ENCODE assay signal across 26 cellular contexts in the genomic region with DNA sequence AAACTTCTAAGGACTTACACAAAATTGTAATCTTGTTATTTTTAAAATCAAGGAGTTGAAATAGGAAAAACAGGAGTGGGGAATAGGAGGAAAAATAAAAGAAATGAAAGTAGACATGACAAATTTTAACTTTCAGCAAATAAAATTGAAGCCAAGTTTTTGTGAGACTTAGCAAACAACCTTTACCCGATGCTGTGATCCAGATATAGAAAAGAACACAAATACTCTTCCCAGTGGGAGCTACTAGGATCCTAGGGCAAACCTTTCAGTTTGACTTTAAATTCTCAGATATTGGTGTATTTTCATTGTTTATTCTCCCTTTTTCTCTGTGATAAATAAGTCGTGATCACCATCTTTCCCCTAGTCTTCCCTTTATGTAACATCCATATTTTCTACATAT.
DNase-seq lines count a peak whose midpoint lies in the region; ATAC-seq, FAIRE-seq and TF ChIP-seq lines count a peak whose summit lies in the region.
"Had no signal": no experiment of that assay in that cellular context is flagged by ENCODE, and none has a peak within 500 bp of the region (broad histone marks: within the 10 kb centered on the region; RNA-seq: fewer than 3 reads in every experiment).

No MANE protein-coding gene starts in this region.

- H3K4me1 ChIP-seq in GM23248 (ENCODE audit: insufficient read depth) (peaks cover 42% of the 10 kb centered on the region), osteoblast (ENCODE audit: insufficient read depth, low read length) (peaks cover 14% of the 10 kb centered on the region)
- H3K4me1 ChIP-seq: BE2C, BLaER1 had no signal

- H3K27me3 Mint-ChIP-seq in T-helper 2 cell treated with Interferon-gamma antibody and Interleukin-4, amounts not matched to agents 5 μg/mL and 100 μg/mL, for 36 hours (ENCODE audit: low read depth), result no peaks in the 10 kb centered on the region
- H3K27me3 Mint-ChIP-seq: CD4-positive, CD25-positive, alpha-beta regulatory T cell had no signal

- H3K9ac ChIP-seq in GM23248, result no peak overlapping the region
- H3K9ac ChIP-seq: BLaER1 had no signal

- H4K20me1 ChIP-seq in GM23248 (ENCODE audit: insufficient read depth), result no peaks in the 10 kb centered on the region
- no peaks in the 10 kb centered on the region for H4K20me1 ChIP-seq in osteoblast (ENCODE audit: insufficient read depth, low read length)
- H4K20me1 ChIP-seq: BLaER1 had no signal

- H3K9me3 Mint-ChIP-seq in T-helper 2 cell treated with Interferon-gamma antibody and Interleukin-4, amounts not matched to agents 5 μg/mL and 100 μg/mL, for 36 hours, result peaks cover 6% of the 10 kb centered on the region

- no peak overlapping the region for H3K27ac Mint-ChIP-seq in T-helper 2 cell treated with Interferon-gamma antibody and Interleukin-4, amounts not matched to agents 5 μg/mL and 100 μg/mL, for 36 hours
- H3K27ac Mint-ChIP-seq: CD14-positive monocyte; CD4-positive, alpha-beta memory T cell; CD4-positive, CD25-positive, alpha-beta regulatory T cell; CD8-positive, alpha-beta memory T cell had no signal

- no peak overlapping the region for H3K4me3 ChIP-seq in GM23248
- no peak overlapping the region for H3K4me3 ChIP-seq in osteoblast (ENCODE audit: insufficient read depth, low read length)
- H3K4me3 ChIP-seq: BLaER1 had no signal

- H2AFZ ChIP-seq in GM23248 (peak overlapping the region; percentile 16; the same call in 1 of the 2 replicates), osteoblast (ENCODE audit: low read length) (peak overlapping the region; percentile 50)

- H3K4me1 Mint-ChIP-seq in T-helper 2 cell treated with Interferon-gamma antibody and Interleukin-4, amounts not matched to agents 5 μg/mL and 100 μg/mL, for 36 hours (ENCODE audit: low read depth), result no peaks in the 10 kb centered on the region
- H3K4me1 Mint-ChIP-seq: CD14-positive monocyte; CD4-positive, alpha-beta memory T cell; CD4-positive, CD25-positive, alpha-beta regulatory T cell; CD8-positive, alpha-beta memory T cell had no signal

- no peaks in the 10 kb centered on the region for H3K9me2 ChIP-seq in GM23248 (ENCODE audit: insufficient read depth)

- H3K4me3 Mint-ChIP-seq in T-helper 2 cell treated with Interferon-gamma antibody and Interleukin-4, amounts not matched to agents 5 μg/mL and 100 μg/mL, for 36 hours, result no peak overlapping the region
- H3K4me3 Mint-ChIP-seq: CD14-positive monocyte; CD4-positive, alpha-beta memory T cell; CD4-positive, CD25-positive, alpha-beta regulatory T cell; CD8-positive, alpha-beta memory T cell had no signal

- FAIRE-seq in G401.6 (lab: Jason Lieb, UNC), result peak; percentile 19
- FAIRE-seq: GM12891, GM19239 had no signal

- no peak overlapping the region for H3K27ac ChIP-seq in GM23248
- no peak overlapping the region for H3K27ac ChIP-seq in osteoblast (ENCODE audit: low read depth, low read length)
- H3K27ac ChIP-seq: BLaER1 had no signal

- peaks cover 38% of the 10 kb centered on the region for H3F3A ChIP-seq in GM23248 (ENCODE audit: insufficient read depth)

- TF ChIP-seq CTCF in osteoblast (IDR thresholded peaks at IDR 0.05; ENCODE audit: extremely low read depth, low read depth, low read length), result no peak

- H3K4me2 ChIP-seq in GM23248 (ENCODE audit: unreplicated experiment) (no peak overlapping the region), osteoblast (ENCODE audit: insufficient read depth, low read length) (no peak overlapping the region)
- H3K4me2 ChIP-seq: BLaER1 had no signal

- H3K79me2 ChIP-seq in GM23248 (ENCODE audit: insufficient read depth), result no peaks in the 10 kb centered on the region
- H3K79me2 ChIP-seq in osteoblast (ENCODE audit: insufficient read depth, low read length), result no peaks in the 10 kb centered on the region

- H3K36me3 ChIP-seq in GM23248 (ENCODE audit: low read depth), result peaks cover 6% of the 10 kb centered on the region; the same call in 1 of the 2 replicates
- H3K36me3 ChIP-seq in osteoblast (ENCODE audit: insufficient read depth, low read length), result no peaks in the 10 kb centered on the region
- H3K36me3 ChIP-seq: BE2C, BLaER1 had no signal

- 79 to 86% methylated on average over 2 of the region's 2 CpGs for WGBS in GM23248 (ENCODE audit: low coverage in 1 of 2, low lambda C conversion rate in 2 of 2, missing lambda C conversion rate in 2 of 2), 2 experiments

- no peaks in the 10 kb centered on the region for H3K36me3 Mint-ChIP-seq in T-helper 2 cell treated with Interferon-gamma antibody and Interleukin-4, amounts not matched to agents 5 μg/mL and 100 μg/mL, for 36 hours (ENCODE audit: low read depth)
- H3K36me3 Mint-ChIP-seq: CD14-positive monocyte; CD4-positive, alpha-beta memory T cell; CD4-positive, CD25-positive, alpha-beta regulatory T cell; CD8-positive, alpha-beta memory T cell had no signal

- H3K9me3 ChIP-seq in GM23248 (ENCODE audit: low read depth) (no peaks in the 10 kb centered on the region), osteoblast (ENCODE audit: low read depth, low read length) (peaks cover 8% of the 10 kb centered on the region)
- H3K9me3 ChIP-seq: BE2C, BLaER1 had no signal

- peak; percentile 89 for ATAC-seq in left lobe of liver
- no peak for ATAC-seq in GM19455 (IDR thresholded peaks at IDR 0.05; ENCODE audit: unreplicated experiment)

- in situ Hi-C loops in GM23248 (cut with MboI), result no loop called here

- no peak for DNase-seq in GM23248
- DNase-seq in left lobe of liver (ENCODE audit: low spot score), result no peak
- no peak for DNase-seq in osteoblast (ENCODE audit: insufficient read length, low spot score, missing footprints)
- DNase-seq in T-helper 2 cell treated with Interferon-gamma antibody and Interleukin-4, amounts not matched to agents 5 μg/mL and 100 μg/mL, for 36 hours (ENCODE audit: low spot score), result no peak
- DNase-seq in mesenteric fat pad (ENCODE audit: low spot score), result no peak
- DNase-seq: 8988T; ACHN; BE2C; C1 segment of cervical spinal cord; CD4-positive, alpha-beta memory T cell; CD4-positive, CD25-positive, alpha-beta regulatory T cell; CD8-positive, alpha-beta memory T cell; COR-L47; DMS 273 treated with DMSO at 0.1 percent for 48 hours; DMS153; DMS53; DMS79; DND-41; EL; GF-D8 had no signal

- H3K27me3 ChIP-seq in GM23248 (replicated peaks; ENCODE audit: insufficient read depth) (no peaks in the 10 kb centered on the region), osteoblast (ENCODE audit: insufficient read depth, low read length) (no peaks in the 10 kb centered on the region)
- H3K27me3 ChIP-seq: BE2C, BLaER1 had no signal
